In the genomic region with DNA sequence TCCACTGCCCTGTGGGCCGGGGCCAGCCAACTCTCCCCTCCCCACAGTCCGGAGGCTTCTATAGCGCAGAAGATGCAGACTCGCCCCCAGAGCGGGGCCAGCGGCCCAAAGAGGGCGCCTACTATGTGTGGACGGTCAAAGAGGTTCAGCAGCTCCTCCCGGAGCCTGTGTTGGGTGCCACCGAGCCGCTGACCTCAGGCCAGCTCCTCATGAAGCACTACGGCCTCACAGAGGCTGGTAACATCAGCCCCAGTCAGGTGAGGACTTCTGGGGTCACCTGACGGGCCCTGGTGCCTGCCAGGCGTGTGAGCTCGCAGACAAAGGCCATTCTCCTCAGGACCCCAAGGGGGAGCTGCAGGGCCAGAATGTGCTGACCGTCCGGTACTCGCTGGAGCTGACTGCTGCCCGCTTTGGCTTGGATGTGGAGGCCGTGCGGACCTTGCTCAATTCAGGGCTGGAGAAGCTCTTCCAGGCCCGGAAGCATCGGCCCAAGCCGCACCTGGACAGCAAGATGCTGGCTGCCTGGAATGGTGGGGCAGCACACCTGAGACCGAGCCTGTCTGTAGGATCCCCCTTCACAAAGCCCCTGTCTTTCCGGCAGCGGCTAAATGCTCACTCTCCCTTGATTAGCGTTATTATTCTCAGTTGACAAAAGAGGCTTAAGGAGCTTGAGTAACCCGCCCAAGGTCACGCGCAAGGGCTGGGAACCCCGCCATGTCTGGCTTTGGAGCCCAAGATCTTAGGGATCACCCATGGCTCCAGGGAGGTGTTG, we compare ENCODE assay signal across 2 cellular contexts.
TF ChIP-seq lines count a peak whose summit lies in the region.

No MANE protein-coding gene starts in this region.

TF ChIP-seq in HEK293, 187 proteins besides CTCF, POLR2A, EP300 and RAD21:
- no peak for TF ChIP-seq ZNF776 (tag by site-specific recombination; IDR thresholded peaks at IDR 0.05; ENCODE audit: borderline replicate concordance)
- TF ChIP-seq ZEB2 (tag by site-specific recombination; IDR thresholded peaks at IDR 0.05), result 0 out of 2 replicates have a peak, but pooled peaks have one; percentile 16
- TF ChIP-seq ZNF654 (tag by site-specific recombination; IDR thresholded peaks at IDR 0.05; ENCODE audit: low read depth), result peak; percentile 42
- 0 out of 2 replicates have a peak, but pooled peaks have one; percentile 26 for TF ChIP-seq ZNF660 (tag by site-specific recombination; IDR thresholded peaks at IDR 0.05)
- no peak for TF ChIP-seq REPIN1 (tag by site-specific recombination; IDR thresholded peaks at IDR 0.05; ENCODE audit: low read depth)
- TF ChIP-seq, protein P1, sequence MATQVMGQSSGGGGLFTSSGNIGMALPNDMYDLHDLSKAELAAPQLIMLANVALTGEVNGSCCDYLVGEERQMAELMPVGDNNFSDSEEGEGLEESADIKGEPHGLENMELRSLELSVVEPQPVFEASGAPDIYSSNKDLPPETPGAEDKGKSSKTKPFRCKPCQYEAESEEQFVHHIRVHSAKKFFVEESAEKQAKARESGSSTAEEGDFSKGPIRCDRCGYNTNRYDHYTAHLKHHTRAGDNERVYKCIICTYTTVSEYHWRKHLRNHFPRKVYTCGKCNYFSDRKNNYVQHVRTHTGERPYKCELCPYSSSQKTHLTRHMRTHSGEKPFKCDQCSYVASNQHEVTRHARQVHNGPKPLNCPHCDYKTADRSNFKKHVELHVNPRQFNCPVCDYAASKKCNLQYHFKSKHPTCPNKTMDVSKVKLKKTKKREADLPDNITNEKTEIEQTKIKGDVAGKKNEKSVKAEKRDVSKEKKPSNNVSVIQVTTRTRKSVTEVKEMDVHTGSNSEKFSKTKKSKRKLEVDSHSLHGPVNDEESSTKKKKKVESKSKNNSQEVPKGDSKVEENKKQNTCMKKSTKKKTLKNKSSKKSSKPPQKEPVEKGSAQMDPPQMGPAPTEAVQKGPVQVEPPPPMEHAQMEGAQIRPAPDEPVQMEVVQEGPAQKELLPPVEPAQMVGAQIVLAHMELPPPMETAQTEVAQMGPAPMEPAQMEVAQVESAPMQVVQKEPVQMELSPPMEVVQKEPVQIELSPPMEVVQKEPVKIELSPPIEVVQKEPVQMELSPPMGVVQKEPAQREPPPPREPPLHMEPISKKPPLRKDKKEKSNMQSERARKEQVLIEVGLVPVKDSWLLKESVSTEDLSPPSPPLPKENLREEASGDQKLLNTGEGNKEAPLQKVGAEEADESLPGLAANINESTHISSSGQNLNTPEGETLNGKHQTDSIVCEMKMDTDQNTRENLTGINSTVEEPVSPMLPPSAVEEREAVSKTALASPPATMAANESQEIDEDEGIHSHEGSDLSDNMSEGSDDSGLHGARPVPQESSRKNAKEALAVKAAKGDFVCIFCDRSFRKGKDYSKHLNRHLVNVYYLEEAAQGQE (tag by site-specific recombination; IDR thresholded peaks at IDR 0.05), result no peak

TF ChIP-seq in endothelial cell of umbilical vein, 7 proteins besides CTCF, POLR2A, EP300 and RAD21:
- no peak for TF ChIP-seq POLR2AphosphoS5 (IDR thresholded peaks at IDR 0.05; ENCODE audit: insufficient read depth, low read depth, low read length)
- TF ChIP-seq EZH2 (IDR thresholded peaks at IDR 0.05; ENCODE audit: borderline replicate concordance, low read depth, low read length, severe bottlenecking), result no peak
- TF ChIP-seq GATA2 (IDR thresholded peaks at IDR 0.05; ENCODE audit: insufficient read depth, insufficient read length, low read depth, low read length), result no peak
- TF ChIP-seq JUN (IDR thresholded peaks at IDR 0.05; ENCODE audit: borderline replicate concordance, insufficient read depth, insufficient read length, low read depth), result no peak
- TF ChIP-seq FOS (IDR thresholded peaks at IDR 0.05; ENCODE audit: borderline replicate concordance, insufficient read depth, low read length), result no peak
TF ChIP-seq in endothelial cell of umbilical vein: peak in this region for 0.
